9 cellular contexts compared by ENCODE assay signal in the genomic region with DNA sequence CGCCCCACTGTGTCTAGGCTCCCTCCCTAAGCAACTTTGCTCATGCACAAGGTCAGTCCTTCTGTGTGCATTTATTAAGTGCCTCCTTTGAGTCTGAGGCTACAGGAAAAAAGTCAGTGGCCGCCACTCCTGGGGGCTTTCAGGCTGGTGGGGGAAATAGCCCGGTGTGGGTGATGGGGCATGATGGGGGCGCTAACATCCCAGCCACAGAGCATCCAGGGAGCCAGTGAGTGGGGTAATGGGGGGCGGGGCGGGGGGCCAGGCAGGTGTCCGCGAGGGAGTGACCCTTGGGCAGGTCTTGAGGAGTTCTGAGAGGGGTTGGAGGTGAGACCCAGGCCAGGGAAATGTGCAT. TPM values are rescaled to one million over a fixed set of nuclear protein-coding genes. Genes with fewer than 3 reads are reported as not detected.
A peak's percentile ranks its signal among the peaks of the same experiment; 100 is the strongest.
DNase-seq lines count a peak whose midpoint lies in the region; ATAC-seq and TF ChIP-seq lines count a peak whose summit lies in the region.
"Had no signal": no experiment of that assay in that cellular context is flagged by ENCODE, and none has a peak within 500 bp of the region (broad histone marks: within the 10 kb centered on the region; RNA-seq: fewer than 3 reads in every experiment).

No MANE protein-coding gene starts in this region.

- POLR2A ChIA-PET in CD4-positive, alpha-beta T cell (lab: Charles Lee), result interaction anchor here (0.6 to 17.7 kb wide), 4 partner anchors 11 to 110 kb away, joined by 3 to 767 read pairs (median 16); a partner anchor contains a TSS

- H3K9me3 ChIP-seq in CD4-positive, alpha-beta T cell (ENCODE audit: control insufficient read depth, low read length), result no peaks in the 10 kb centered on the region
- H3K9me3 ChIP-seq in KOPT-K1 (ENCODE audit: insufficient read depth, low read length, poor library complexity, severe bottlenecking) (no peaks in the 10 kb centered on the region), colonic mucosa (no peaks in the 10 kb centered on the region)

- no peak for ATAC-seq in CD4-positive, alpha-beta T cell (ENCODE audit: poor library complexity)
- ATAC-seq in HG03354 (IDR thresholded peaks at IDR 0.05; ENCODE audit: poor library complexity, severe bottlenecking, unreplicated experiment), result no peak
- ATAC-seq in GM19455 (IDR thresholded peaks at IDR 0.05; ENCODE audit: unreplicated experiment), result no peak
- ATAC-seq in GM19324 (IDR thresholded peaks at IDR 0.05; ENCODE audit: low FRiP score, unreplicated experiment), result no peak

- intact Hi-C loops in CD4-positive, alpha-beta T cell (cut with DNase I, micrococcal nuclease), result loop anchor here in 1 of 2 experiments (5.0 kb wide), 1 partner anchor 86 kb away; a partner anchor contains a TSS
- intact Hi-C loops in colonic mucosa (cut with DNase I), result no loop called here

- no peaks in the 10 kb centered on the region for H3K27me3 ChIP-seq in CD4-positive, alpha-beta T cell (ENCODE audit: control insufficient read depth, insufficient read depth, low read length)
- no peaks in the 10 kb centered on the region for H3K27me3 ChIP-seq in colonic mucosa

- no peak for DNase-seq in CD4-positive, alpha-beta T cell
- DNase-seq in colonic mucosa, result no peak
- DNase-seq in nephron progenitor cell, result no peak
- DNase-seq in middle frontal gyrus (ENCODE audit: extremely low spot score, low spot score), result no peak

- H3K36me3 ChIP-seq in KOPT-K1 (ENCODE audit: insufficient read depth, low read length) (no peaks in the 10 kb centered on the region), colonic mucosa (no peaks in the 10 kb centered on the region)

- H3K9me3 Mint-ChIP-seq in CD4-positive, alpha-beta T cell, result no peaks in the 10 kb centered on the region
- no peaks in the 10 kb centered on the region for H3K9me3 Mint-ChIP-seq in nephron progenitor cell

- no peaks in the 10 kb centered on the region for H3K4me1 ChIP-seq in colonic mucosa

- peak overlapping the region; percentile 74 for H3K4me3 Mint-ChIP-seq in CD4-positive, alpha-beta T cell
- H3K4me3 Mint-ChIP-seq in nephron progenitor cell, result no peak overlapping the region

- no peaks in the 10 kb centered on the region for H3K27me3 Mint-ChIP-seq in CD4-positive, alpha-beta T cell
- peaks cover 10% of the 10 kb centered on the region for H3K27me3 Mint-ChIP-seq in nephron progenitor cell (ENCODE audit: low read depth, poor library complexity)

- H3K27ac ChIP-seq in CD4-positive, alpha-beta T cell (ENCODE audit: low read depth, low read length), result no peak overlapping the region
- H3K27ac ChIP-seq in KOPT-K1 (ENCODE audit: low read depth, low read length, poor library complexity, severe bottlenecking) (peak overlapping the region; percentile 54), colonic mucosa (peak overlapping the region; percentile 94)

- H3K4me1 Mint-ChIP-seq in CD4-positive, alpha-beta T cell (ENCODE audit: low read depth), result peaks cover 26% of the 10 kb centered on the region
- peaks cover 54% of the 10 kb centered on the region for H3K4me1 Mint-ChIP-seq in nephron progenitor cell

- CTCF ChIA-PET in CD4-positive, alpha-beta T cell (lab: Charles Lee), result interaction anchor here (0.6 to 4.9 kb wide), 14 partner anchors 10 to 445 kb away, joined by 3 to 136 read pairs (median 6); a partner anchor contains a TSS

- H3K27ac Mint-ChIP-seq in CD4-positive, alpha-beta T cell, result peak overlapping the region; percentile 41
- peak overlapping the region; percentile 86 for H3K27ac Mint-ChIP-seq in nephron progenitor cell

- TF ChIP-seq CTCF in CD4-positive, alpha-beta T cell (IDR thresholded peaks at IDR 0.05), result no peak
- TF ChIP-seq CTCF in colonic mucosa (IDR thresholded peaks at IDR 0.05) (no peak), nephron progenitor cell (IDR thresholded peaks at IDR 0.05) (no peak)

- peak overlapping the region in 1 of 2 donors; percentile 87 for H3K9ac ChIP-seq in colonic mucosa (ENCODE audit: low read depth in 2 of 2, low read length in 2 of 2)

- H3K4me3 ChIP-seq in colonic mucosa, result no peak overlapping the region

- no peaks in the 10 kb centered on the region for H3K36me3 Mint-ChIP-seq in CD4-positive, alpha-beta T cell (ENCODE audit: low read depth)
- no peaks in the 10 kb centered on the region for H3K36me3 Mint-ChIP-seq in nephron progenitor cell (ENCODE audit: low read depth)

RNA-seq across cellular contexts. Expression of a gene that starts 10.0 kb away (rescaled TPM):
- 100 to 1,000 TPM; 132 to 139 TPM for total RNA-seq in CD4-positive, alpha-beta T cell
- 10 to 100 TPM; 66.5 to 72.3 TPM for total RNA-seq in colonic mucosa

RNA-seq across cellular contexts. Expression of a gene that starts 28.6 kb away (rescaled TPM):
- total RNA-seq in CD4-positive, alpha-beta T cell, result 100 to 1,000 TPM; 189 to 198 TPM
- 10 to 100 TPM; 30.6 to 32.8 TPM for total RNA-seq in colonic mucosa

RNA-seq across cellular contexts. Expression of a gene that starts 36.1 kb away (rescaled TPM):
- total RNA-seq in CD4-positive, alpha-beta T cell, result 10 to 100 TPM; 16.8 to 18.3 TPM
- 10 to 100 TPM; 18.6 to 36.1 TPM for total RNA-seq in colonic mucosa

RNA-seq across cellular contexts. Expression of a gene that starts 43.9 kb away (rescaled TPM):
- total RNA-seq in CD4-positive, alpha-beta T cell, result 1 to 10 TPM; 6.9 to 9.7 TPM
- total RNA-seq in colonic mucosa, result 10 to 100 TPM; 29.3 to 41.6 TPM

RNA-seq across cellular contexts. Expression of a gene that starts 47.3 kb away (rescaled TPM):
- under 1 TPM; 0.49 to 0.56 TPM for total RNA-seq in CD4-positive, alpha-beta T cell
- total RNA-seq in colonic mucosa, result not detected
- total RNA-seq: T-helper 2 cell treated with Interferon-gamma antibody and Interleukin-4, amounts not matched to agents 100 ng/mL and 5 ng/mL, for 36 hours had no signal

Comparison
In these comparisons a context has a peak if more than half of its experiments do, and no peak if none do; other contexts are left out.
1. RNA of a gene that starts 28.6 kb away (total RNA-seq): 189 to 198 TPM in CD4-positive, alpha-beta T cell; 30.6 to 32.8 TPM in colonic mucosa; every median in the first group is over 4 times any median in the second.